Comparison of ENCODE assay signal across 9 cellular contexts in genomic region chr21:43703068-43703880, GRCh38. TPM values are rescaled to one million over a fixed set of nuclear protein-coding genes. Genes with fewer than 3 reads are reported as not detected.
DNase-seq lines count a peak whose midpoint lies in the region; ATAC-seq lines count a peak whose summit lies in the region.
"Had no signal": no experiment of that assay in that cellular context is flagged by ENCODE, and none has a peak within 500 bp of the region (broad histone marks: within the 10 kb centered on the region; RNA-seq: fewer than 3 reads in every experiment).

No MANE protein-coding gene starts in this region.

- H3K4me3 ChIP-seq in BLaER1 (peak overlapping the region; percentile 13; the same call in 1 of the 2 replicates), duodenal mucosa (ENCODE audit: low read depth in 1 of 2, low read length in 2 of 2) (peak overlapping the region; percentile 43 to 50)
- H3K4me3 ChIP-seq: SJCRH30 had no signal

- peak overlapping the region in 1 of 6 donors; percentile 24 for H3K27ac Mint-ChIP-seq in naive B cell

- H3K4me3 Mint-ChIP-seq in naive B cell = peak overlapping the region in 6 of 8 donors; percentile 69 to 89 (median 79)

- DNase-seq in MV-4-11 (lab: John Stamatoyannopoulos, UW) (peak; percentile 65), naive B cell (no peak), NCI-H1930 (lab: John Stamatoyannopoulos, UW) (no peak), SK-N-DZ (ENCODE audit: low spot score) (no peak)

- H3K36me3 ChIP-seq in BLaER1 (no peaks in the 10 kb centered on the region), duodenal mucosa (ENCODE audit: control insufficient read depth in 1 of 2, insufficient read depth in 2 of 2, low read length in 2 of 2) (no peaks in the 10 kb centered on the region)
- H3K36me3 ChIP-seq: SJCRH30 had no signal

- no peaks in the 10 kb centered on the region for H3K9me3 Mint-ChIP-seq in naive B cell

- H3K4me2 ChIP-seq in BLaER1 = peak overlapping the region; percentile 74

- H3K36me3 Mint-ChIP-seq in naive B cell = no peaks in the 10 kb centered on the region

- ATAC-seq in naive B cell (ENCODE audit: low read depth in 2 of 2) (peak; percentile 68 to 74), HG03039 (IDR thresholded peaks at IDR 0.05; ENCODE audit: unreplicated experiment) (no peak), HG02623 (IDR thresholded peaks at IDR 0.05; ENCODE audit: unreplicated experiment) (no peak)

- peaks cover 31% of the 10 kb centered on the region for H3K4me1 ChIP-seq in BLaER1
- peaks cover 11 to 15% of the 10 kb centered on the region in 2 donors for H3K4me1 ChIP-seq in duodenal mucosa (ENCODE audit: control insufficient read depth in 1 of 2, insufficient read depth in 2 of 2, low read length in 2 of 2)

- H3K27me3 ChIP-seq in BLaER1 (peaks cover 17% of the 10 kb centered on the region), duodenal mucosa (ENCODE audit: control insufficient read depth in 1 of 2, insufficient read depth in 2 of 2, low read length in 2 of 2) (no peaks in the 10 kb centered on the region)
- H3K27me3 ChIP-seq: SJCRH30 had no signal

- H4K20me1 ChIP-seq in BLaER1 = no peaks in the 10 kb centered on the region

- H3K9me3 ChIP-seq in BLaER1 (no peaks in the 10 kb centered on the region), duodenal mucosa (ENCODE audit: control insufficient read depth in 1 of 2, low read length in 2 of 2) (no peaks in the 10 kb centered on the region)
- H3K9me3 ChIP-seq: SJCRH30 had no signal

- H3K27me3 Mint-ChIP-seq in naive B cell = peaks cover 0 to 16% (median 0%) of the 10 kb centered on the region in 3 donors

- H3K27ac ChIP-seq in BLaER1 (no peak overlapping the region), duodenal mucosa (ENCODE audit: low read depth, low read length) (no peak overlapping the region)
- H3K27ac ChIP-seq: SJCRH30 had no signal

- H3K9ac ChIP-seq in BLaER1 = no peak overlapping the region
- peak overlapping the region; percentile 43 to 46 for H3K9ac ChIP-seq in duodenal mucosa (ENCODE audit: low read depth in 1 of 2, low read length in 2 of 2)

- H3K4me1 Mint-ChIP-seq in naive B cell = peaks cover 3 to 15% (median 10%) of the 10 kb centered on the region in 3 donors

RNA-seq across cellular contexts. Expression of gene PDXK, which starts 15.7 kb away (rescaled TPM):
- polyA plus RNA-seq in naive B cell (ENCODE audit: low read depth in 6 of 6) = 10 to 100 TPM; 28.5 to 46.1 (median 39.2) TPM
- polyA plus RNA-seq in SK-N-DZ (2014; cell fraction: cytosol; rRNA removed) = 43.8 and 48.7 TPM in 2 replicates
- polyA plus RNA-seq in SK-N-DZ (2014; cell fraction: nucleus; rRNA removed) = 41.2 and 49.5 TPM in 2 replicates

RNA-seq across cellular contexts. Expression of gene RRP1B, which starts 43.9 kb away (rescaled TPM):
- 10 to 100 TPM in 5 of 6 donors, 1 to 10 TPM in 1; 9.2 to 30.3 (median 21.1) TPM for polyA plus RNA-seq in naive B cell (ENCODE audit: low read depth in 6 of 6)
- polyA plus RNA-seq in SK-N-DZ (2014; cell fraction: cytosol; rRNA removed) = 38.8 and 47.9 TPM in 2 replicates
- polyA plus RNA-seq in SK-N-DZ (2014; cell fraction: nucleus; rRNA removed) = 26.7 and 27.6 TPM in 2 replicates

RNA-seq across cellular contexts. Expression of gene HSF2BP, which starts 44.0 kb away (rescaled TPM):
- polyA plus RNA-seq in naive B cell (ENCODE audit: low read depth in 6 of 6) = 1 to 10 TPM in 1 of 6 donors, under 1 TPM in 3, not detected in 2; 0.13 to 1.2 (median 0.49) TPM
- 1.1 and 1.8 TPM in 2 replicates for polyA plus RNA-seq in SK-N-DZ (2014; cell fraction: cytosol; rRNA removed)
- 2.9 TPM in 1 of 2 replicates, not detected in the other for polyA plus RNA-seq in SK-N-DZ (2014; cell fraction: nucleus; rRNA removed)

Comparison
In these comparisons a context has a peak if more than half of its experiments do, and no peak if none do; other contexts are left out.
1. ATAC-seq: peak in naive B cell (2 of 2); none in HG03039 (single experiment) and HG02623 (single experiment).